Comparison of ENCODE assay signal across 1 cellular context in the genomic region with DNA sequence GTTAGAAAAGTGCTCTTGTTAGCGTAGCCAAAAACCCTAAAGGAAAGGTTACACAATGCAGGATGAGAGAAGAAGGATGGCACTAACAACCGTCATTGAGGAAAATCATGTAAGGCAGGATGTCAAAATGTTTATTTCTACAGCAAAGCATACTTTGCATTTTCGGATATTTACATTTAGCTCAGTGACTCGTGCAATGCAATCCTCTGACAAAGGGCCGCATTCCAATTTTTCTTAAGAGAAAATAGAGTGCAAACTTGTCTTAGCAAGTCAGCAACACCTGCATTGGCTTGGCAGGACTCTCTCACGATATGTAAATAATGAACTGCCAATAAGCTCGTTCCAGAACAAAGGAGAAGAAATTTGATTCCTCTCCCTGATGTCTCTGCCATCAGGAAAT.
TF ChIP-seq lines count a peak whose summit lies in the region.

No MANE protein-coding gene starts in this region.

TF ChIP-seq in HepG2, 621 proteins besides CTCF, POLR2A, EP300 and RAD21 (continued from another document):
- TF ChIP-seq, protein P1, sequence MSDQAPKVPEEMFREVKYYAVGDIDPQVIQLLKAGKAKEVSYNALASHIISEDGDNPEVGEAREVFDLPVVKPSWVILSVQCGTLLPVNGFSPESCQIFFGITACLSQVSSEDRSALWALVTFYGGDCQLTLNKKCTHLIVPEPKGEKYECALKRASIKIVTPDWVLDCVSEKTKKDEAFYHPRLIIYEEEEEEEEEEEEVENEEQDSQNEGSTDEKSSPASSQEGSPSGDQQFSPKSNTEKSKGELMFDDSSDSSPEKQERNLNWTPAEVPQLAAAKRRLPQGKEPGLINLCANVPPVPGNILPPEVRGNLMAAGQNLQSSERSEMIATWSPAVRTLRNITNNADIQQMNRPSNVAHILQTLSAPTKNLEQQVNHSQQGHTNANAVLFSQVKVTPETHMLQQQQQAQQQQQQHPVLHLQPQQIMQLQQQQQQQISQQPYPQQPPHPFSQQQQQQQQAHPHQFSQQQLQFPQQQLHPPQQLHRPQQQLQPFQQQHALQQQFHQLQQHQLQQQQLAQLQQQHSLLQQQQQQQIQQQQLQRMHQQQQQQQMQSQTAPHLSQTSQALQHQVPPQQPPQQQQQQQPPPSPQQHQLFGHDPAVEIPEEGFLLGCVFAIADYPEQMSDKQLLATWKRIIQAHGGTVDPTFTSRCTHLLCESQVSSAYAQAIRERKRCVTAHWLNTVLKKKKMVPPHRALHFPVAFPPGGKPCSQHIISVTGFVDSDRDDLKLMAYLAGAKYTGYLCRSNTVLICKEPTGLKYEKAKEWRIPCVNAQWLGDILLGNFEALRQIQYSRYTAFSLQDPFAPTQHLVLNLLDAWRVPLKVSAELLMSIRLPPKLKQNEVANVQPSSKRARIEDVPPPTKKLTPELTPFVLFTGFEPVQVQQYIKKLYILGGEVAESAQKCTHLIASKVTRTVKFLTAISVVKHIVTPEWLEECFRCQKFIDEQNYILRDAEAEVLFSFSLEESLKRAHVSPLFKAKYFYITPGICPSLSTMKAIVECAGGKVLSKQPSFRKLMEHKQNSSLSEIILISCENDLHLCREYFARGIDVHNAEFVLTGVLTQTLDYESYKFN (CRISPR knock-in tag; conservative IDR thresholded peaks at IDR 0.05) = no peak
- TF ChIP-seq ZNF644 (CRISPR knock-in tag; IDR thresholded peaks at IDR 0.05; ENCODE audit: low read depth) = no peak
- TF ChIP-seq ZSCAN20 (CRISPR knock-in tag; IDR thresholded peaks at IDR 0.05; ENCODE audit: borderline replicate concordance) = no peak
- no peak for TF ChIP-seq ZNF749 (CRISPR knock-in tag; IDR thresholded peaks at IDR 0.05; ENCODE audit: borderline replicate concordance)
- TF ChIP-seq CREB3 (CRISPR knock-in tag; IDR thresholded peaks at IDR 0.05) = no peak
- TF ChIP-seq, protein P2, sequence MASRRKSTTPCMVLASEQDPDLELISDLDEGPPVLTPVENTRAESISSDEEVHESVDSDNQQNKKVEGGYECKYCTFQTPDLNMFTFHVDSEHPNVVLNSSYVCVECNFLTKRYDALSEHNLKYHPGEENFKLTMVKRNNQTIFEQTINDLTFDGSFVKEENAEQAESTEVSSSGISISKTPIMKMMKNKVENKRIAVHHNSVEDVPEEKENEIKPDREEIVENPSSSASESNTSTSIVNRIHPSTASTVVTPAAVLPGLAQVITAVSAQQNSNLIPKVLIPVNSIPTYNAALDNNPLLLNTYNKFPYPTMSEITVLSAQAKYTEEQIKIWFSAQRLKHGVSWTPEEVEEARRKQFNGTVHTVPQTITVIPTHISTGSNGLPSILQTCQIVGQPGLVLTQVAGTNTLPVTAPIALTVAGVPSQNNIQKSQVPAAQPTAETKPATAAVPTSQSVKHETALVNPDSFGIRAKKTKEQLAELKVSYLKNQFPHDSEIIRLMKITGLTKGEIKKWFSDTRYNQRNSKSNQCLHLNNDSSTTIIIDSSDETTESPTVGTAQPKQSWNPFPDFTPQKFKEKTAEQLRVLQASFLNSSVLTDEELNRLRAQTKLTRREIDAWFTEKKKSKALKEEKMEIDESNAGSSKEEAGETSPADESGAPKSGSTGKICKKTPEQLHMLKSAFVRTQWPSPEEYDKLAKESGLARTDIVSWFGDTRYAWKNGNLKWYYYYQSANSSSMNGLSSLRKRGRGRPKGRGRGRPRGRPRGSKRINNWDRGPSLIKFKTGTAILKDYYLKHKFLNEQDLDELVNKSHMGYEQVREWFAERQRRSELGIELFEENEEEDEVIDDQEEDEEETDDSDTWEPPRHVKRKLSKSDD (CRISPR knock-in tag; IDR thresholded peaks at IDR 0.05; ENCODE audit: low read depth) = no peak
- TF ChIP-seq AHDC1 (CRISPR knock-in tag; IDR thresholded peaks at IDR 0.05; ENCODE audit: borderline replicate concordance) = no peak
- no peak for TF ChIP-seq PHF21A (CRISPR knock-in tag; IDR thresholded peaks at IDR 0.05)
- TF ChIP-seq, protein P3, sequence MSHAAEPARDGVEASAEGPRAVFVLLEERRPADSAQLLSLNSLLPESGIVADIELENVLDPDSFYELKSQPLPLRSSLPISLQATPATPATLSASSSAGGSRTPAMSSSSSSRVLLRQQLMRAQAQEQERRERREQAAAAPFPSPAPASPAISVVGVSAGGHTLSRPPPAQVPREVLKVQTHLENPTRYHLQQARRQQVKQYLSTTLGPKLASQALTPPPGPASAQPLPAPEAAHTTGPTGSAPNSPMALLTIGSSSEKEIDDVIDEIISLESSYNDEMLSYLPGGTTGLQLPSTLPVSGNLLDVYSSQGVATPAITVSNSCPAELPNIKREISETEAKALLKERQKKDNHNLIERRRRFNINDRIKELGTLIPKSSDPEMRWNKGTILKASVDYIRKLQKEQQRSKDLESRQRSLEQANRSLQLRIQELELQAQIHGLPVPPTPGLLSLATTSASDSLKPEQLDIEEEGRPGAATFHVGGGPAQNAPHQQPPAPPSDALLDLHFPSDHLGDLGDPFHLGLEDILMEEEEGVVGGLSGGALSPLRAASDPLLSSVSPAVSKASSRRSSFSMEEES (CRISPR knock-in tag; IDR thresholded peaks at IDR 0.05) = no peak
- no peak for TF ChIP-seq ZBTB21 (CRISPR knock-in tag; IDR thresholded peaks at IDR 0.05)
- TF ChIP-seq ZNF777 (CRISPR knock-in tag; IDR thresholded peaks at IDR 0.05) = no peak
- TF ChIP-seq ZC3H13 (CRISPR knock-in tag; IDR thresholded peaks at IDR 0.05) = no peak
- TF ChIP-seq ZNF629 (CRISPR knock-in tag; conservative IDR thresholded peaks at IDR 0.05) = no peak
- no peak for TF ChIP-seq ZNF562 (CRISPR knock-in tag; IDR thresholded peaks at IDR 0.05; ENCODE audit: borderline replicate concordance)
- TF ChIP-seq MEIS2 (CRISPR knock-in tag; IDR thresholded peaks at IDR 0.05) = no peak
- no peak for TF ChIP-seq TAF15 (IDR thresholded peaks at IDR 0.05; ENCODE audit: low read depth, low read length, poor library complexity, severe bottlenecking)
- no peak for TF ChIP-seq RBFOX2 (IDR thresholded peaks at IDR 0.05; ENCODE audit: low read depth, low read length)
